9 cellular contexts compared by ENCODE assay signal in the genomic region with DNA sequence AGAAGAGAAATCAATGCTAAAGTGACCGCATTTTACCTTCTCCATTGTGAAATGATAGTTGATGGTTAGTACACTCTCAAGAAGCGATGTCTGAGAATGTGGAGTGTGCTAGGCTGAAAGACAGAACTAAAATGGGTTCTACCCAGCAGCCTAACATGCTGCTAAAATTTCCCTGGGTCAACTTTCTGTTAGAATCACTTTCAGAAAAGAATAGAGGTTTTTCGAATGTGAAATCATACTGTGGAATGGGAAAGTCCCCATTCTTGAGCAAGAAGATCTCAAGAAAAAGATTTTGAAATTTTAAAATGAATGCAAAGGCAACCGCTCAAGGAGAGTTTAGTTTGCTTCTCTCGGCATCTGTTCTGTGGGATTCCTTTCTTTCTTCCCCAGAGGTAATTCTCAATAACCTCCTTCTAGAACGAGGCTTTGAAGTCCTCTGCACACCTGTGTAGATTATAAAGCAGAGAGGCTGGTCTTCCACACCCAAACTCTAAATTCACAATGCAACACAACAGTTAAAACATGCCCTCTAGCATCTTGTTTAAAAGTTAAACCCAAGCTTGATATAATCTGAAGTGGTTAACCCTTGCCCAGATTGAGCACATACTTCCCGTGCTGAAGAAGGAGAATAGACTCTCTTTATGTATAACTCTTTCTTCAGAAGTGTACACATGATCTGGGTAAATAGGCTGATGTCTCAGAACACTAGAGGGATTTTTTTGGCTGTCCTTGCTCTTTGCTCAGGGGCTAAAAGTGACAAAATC.
DNase-seq lines count a peak whose midpoint lies in the region; ATAC-seq lines count a peak whose summit lies in the region.
"Had no signal": no experiment of that assay in that cellular context is flagged by ENCODE, and none has a peak within 500 bp of the region (broad histone marks: within the 10 kb centered on the region; RNA-seq: fewer than 3 reads in every experiment).

No MANE protein-coding gene starts in this region.

- no peak overlapping the region for H3K4me3 Mint-ChIP-seq in activated naive CD4-positive, alpha-beta T cell treated with anti-CD3 and anti-CD28 coated beads for 36 hours

- intact Hi-C loops in activated naive CD4-positive, alpha-beta T cell treated with anti-CD3 and anti-CD28 coated beads for 36 hours (cut with micrococcal nuclease), result loop anchor here (1.0 to 10.0 kb wide), 9 partner anchors 58 to 350 kb away; no protein-coding TSS in a partner anchor

- peak; percentile 11 for DNase-seq in activated naive CD4-positive, alpha-beta T cell treated with anti-CD3 and anti-CD28 coated beads for 36 hours
- DNase-seq in activated naive CD4-positive, alpha-beta T cell treated with anti-CD3 and anti-CD28 coated beads, Interleukin-2, amount 50 U/mL, for 16 hours, result no peak
- DNase-seq in stimulated activated naive CD8-positive, alpha-beta T cell treated with anti-CD3 and anti-CD28 coated beads, Interleukin-15, Interleukin-2, amounts not matched to agents 100 U/mL and 50 U/mL, for 24 hours, result no peak
- no peak for DNase-seq in NCI-H2227 treated with DMSO at 0.1 percent for 48 hours (lab: John Stamatoyannopoulos, UW)
- no peak for DNase-seq in stimulated activated CD4-positive, alpha-beta T cell treated with anti-CD3 and anti-CD28 coated beads, Interleukin-4, amount 100 ng/mL, for 4 hours
- no peak for DNase-seq in NCI-H510A (lab: John Stamatoyannopoulos, UW)
- DNase-seq: ovary had no signal

- peak overlapping the region; percentile 82 for H3K27ac Mint-ChIP-seq in activated naive CD4-positive, alpha-beta T cell treated with anti-CD3 and anti-CD28 coated beads for 36 hours

- peak; percentile 63 for ATAC-seq in GM21825 (IDR thresholded peaks at IDR 0.05; ENCODE audit: unreplicated experiment)
- ATAC-seq in HG03521 (IDR thresholded peaks at IDR 0.05; ENCODE audit: unreplicated experiment), result peak; percentile 43
- peak; percentile 56 for ATAC-seq in stimulated activated naive CD8-positive, alpha-beta T cell treated with anti-CD3 and anti-CD28 coated beads, Interleukin-15, Interleukin-2, amounts not matched to agents 100 U/mL and 50 U/mL, for 24 hours

- H3K4me1 Mint-ChIP-seq in activated naive CD4-positive, alpha-beta T cell treated with anti-CD3 and anti-CD28 coated beads for 36 hours (ENCODE audit: low read depth), result peaks cover 52% of the 10 kb centered on the region

- H3K27me3 Mint-ChIP-seq in activated naive CD4-positive, alpha-beta T cell treated with anti-CD3 and anti-CD28 coated beads for 36 hours (ENCODE audit: low read depth), result no peaks in the 10 kb centered on the region

- no peaks in the 10 kb centered on the region for H3K9me3 Mint-ChIP-seq in activated naive CD4-positive, alpha-beta T cell treated with anti-CD3 and anti-CD28 coated beads for 36 hours

- no peaks in the 10 kb centered on the region for H3K36me3 Mint-ChIP-seq in activated naive CD4-positive, alpha-beta T cell treated with anti-CD3 and anti-CD28 coated beads for 36 hours (ENCODE audit: low read depth)

- CTCF ChIA-PET in activated naive CD4-positive, alpha-beta T cell treated with anti-CD3 and anti-CD28 coated beads for 36 hours (lab: Charles Lee), result interaction anchor here (0.8 kb wide), 1 partner anchor 187 kb away, joined by 3 read pairs; no protein-coding TSS in a partner anchor
